Comparison of ENCODE assay signal across 1 cellular context in the genomic region with DNA sequence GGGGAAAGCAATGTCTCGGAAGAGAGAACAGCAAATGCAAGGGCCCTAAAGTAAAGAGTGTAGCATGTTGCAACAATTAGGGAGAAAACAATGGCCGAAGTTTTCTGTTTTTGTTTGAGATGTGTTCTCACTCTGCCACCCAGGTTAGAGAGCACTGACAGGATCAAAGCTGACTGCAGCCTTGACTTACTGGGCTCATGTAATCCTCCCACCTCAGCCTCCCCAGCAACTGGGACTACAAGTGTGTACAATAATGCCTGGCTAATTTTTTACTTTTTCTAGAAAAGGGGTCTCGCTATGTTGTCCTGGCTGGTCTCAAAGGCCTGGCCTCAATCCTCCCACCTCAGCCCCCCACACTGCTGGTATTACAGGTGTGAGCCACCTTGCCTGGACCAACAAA.
TF ChIP-seq lines count a peak whose summit lies in the region.

No MANE protein-coding gene starts in this region.

TF ChIP-seq in K562, 482 proteins besides CTCF, POLR2A, EP300 and RAD21:
- TF ChIP-seq ZNF592 (IDR thresholded peaks at IDR 0.05) (no peak), ZNF23 (CRISPR knock-in tag; IDR thresholded peaks at IDR 0.05) (no peak), ZNF274 (IDR thresholded peaks at IDR 0.05; ENCODE audit: borderline replicate concordance, low read depth, low read length) (no peak), ZNF121 (CRISPR knock-in tag; conservative IDR thresholded peaks at IDR 0.05) (peak; percentile 20; the same call in 1 of the 2 replicates), MTA2 (IDR thresholded peaks at IDR 0.05; ENCODE audit: low read depth) (no peak)
